Comparison of ENCODE assay signal across 26 cellular contexts in genomic region chr12:101845312-101845711, GRCh38.
"Had no signal": no experiment of that assay in that cellular context is flagged by ENCODE, and none has a peak within 500 bp of the region (broad histone marks: within the 10 kb centered on the region; RNA-seq: fewer than 3 reads in every experiment).

No MANE protein-coding gene starts in this region.

- H3K9me3 ChIP-seq: left ventricle myocardium inferior, pancreas, prostate gland, sigmoid colon, spleen, suprapubic skin, thoracic aorta, tibial artery, upper lobe of right lung had no signal

- H3K27me3 ChIP-seq: pancreas, sigmoid colon, spleen, suprapubic skin, tibial artery, upper lobe of right lung had no signal

- H3K4me1 Mint-ChIP-seq: mesothelial cell of epicardium; natural killer cell; nephron progenitor cell; stimulated activated effector memory CD8-positive, alpha-beta T cell treated with anti-CD3 and anti-CD28 coated beads, Interleukin-12 subunit alpha, Interleukin-12 subunit beta, amount 100 ng/mL, for 72 hours had no signal

- H3K4me1 ChIP-seq: left ventricle myocardium inferior, pancreas, prostate gland, sigmoid colon, suprapubic skin, tibial artery, upper lobe of right lung had no signal

- H3K4me3 ChIP-seq: left ventricle myocardium inferior, lung, pancreas, prostate gland, sigmoid colon, spleen, suprapubic skin, thoracic aorta, tibial artery, upper lobe of right lung had no signal

- H3K27ac ChIP-seq: left ventricle myocardium inferior, pancreas, prostate gland, sigmoid colon, spleen, suprapubic skin, thoracic aorta, tibial artery, upper lobe of right lung had no signal

- H3K9me3 Mint-ChIP-seq: mesothelial cell of epicardium; naive B cell; natural killer cell; nephron progenitor cell; stimulated activated effector memory CD8-positive, alpha-beta T cell treated with anti-CD3 and anti-CD28 coated beads, Interleukin-12 subunit alpha, Interleukin-12 subunit beta, amount 100 ng/mL, for 72 hours; stimulated activated naive CD8-positive, alpha-beta T cell treated with anti-CD3 and anti-CD28 coated beads, Interleukin-15, Interleukin-2, amounts not matched to agents 100 ng/mL and 50 ng/mL, for 24 hours had no signal

- H3K36me3 Mint-ChIP-seq: mesothelial cell of epicardium; naive B cell; natural killer cell; stimulated activated effector memory CD8-positive, alpha-beta T cell treated with anti-CD3 and anti-CD28 coated beads, Interleukin-12 subunit alpha, Interleukin-12 subunit beta, amount 100 ng/mL, for 72 hours had no signal

- H3K27ac Mint-ChIP-seq: mesothelial cell of epicardium; naive B cell; natural killer cell; nephron progenitor cell; stimulated activated effector memory CD8-positive, alpha-beta T cell treated with anti-CD3 and anti-CD28 coated beads, Interleukin-12 subunit alpha, Interleukin-12 subunit beta, amount 100 ng/mL, for 72 hours; stimulated activated naive CD8-positive, alpha-beta T cell treated with anti-CD3 and anti-CD28 coated beads, Interleukin-15, Interleukin-2, amounts not matched to agents 100 ng/mL and 50 ng/mL, for 24 hours had no signal

- ATAC-seq: natural killer cell; pancreas; right cardiac atrium; stimulated activated effector memory CD8-positive, alpha-beta T cell treated with anti-CD3 and anti-CD28 coated beads, Interleukin-12 subunit alpha, Interleukin-12 subunit beta, amount 100 ng/mL, for 72 hours; upper lobe of right lung had no signal

- FAIRE-seq: pancreas, small intestine, urothelium cell line had no signal

- H3K36me3 ChIP-seq: left ventricle myocardium inferior, pancreas, prostate gland, sigmoid colon, spleen, suprapubic skin, thoracic aorta, tibial artery, upper lobe of right lung had no signal

- H3K27me3 Mint-ChIP-seq: stimulated activated naive CD8-positive, alpha-beta T cell treated with anti-CD3 and anti-CD28 coated beads, Interleukin-15, Interleukin-2, amounts not matched to agents 100 ng/mL and 50 ng/mL, for 24 hours had no signal

- H3K4me3 Mint-ChIP-seq: mesothelial cell of epicardium; naive B cell; natural killer cell; nephron progenitor cell; stimulated activated effector memory CD8-positive, alpha-beta T cell treated with anti-CD3 and anti-CD28 coated beads, Interleukin-12 subunit alpha, Interleukin-12 subunit beta, amount 100 ng/mL, for 72 hours; stimulated activated naive CD8-positive, alpha-beta T cell treated with anti-CD3 and anti-CD28 coated beads, Interleukin-15, Interleukin-2, amounts not matched to agents 100 ng/mL and 50 ng/mL, for 24 hours had no signal

- DNase-seq: islet precursor cell; left ventricle myocardium inferior; mesendoderm; naive B cell; natural killer cell; nephron progenitor cell; pancreas; posterior cingulate gyrus; retina; right cardiac atrium; sigmoid colon; small intestine; spleen; stimulated activated CD4-positive, alpha-beta T cell treated with anti-CD3 and anti-CD28 coated beads, Interleukin-4, amount 100 ng/mL, for 24 hours; stimulated activated naive CD4-positive, alpha-beta T cell; tibial artery; trophoblast cell; upper lobe of right lung had no signal
